8 cellular contexts compared by ENCODE assay signal in genomic region chr19:18672606-18673337, GRCh38. TPM values are rescaled to one million over a fixed set of nuclear protein-coding genes. Genes with fewer than 3 reads are reported as not detected.
DNase-seq lines count a peak whose midpoint lies in the region; ATAC-seq and TF ChIP-seq lines count a peak whose summit lies in the region.

No MANE protein-coding gene starts in this region.

- CTCF ChIA-PET in OCI-LY7 (lab: Charles Lee; ENCODE audit: unreplicated experiment) = no interaction called here

- H3K9me2 ChIP-seq in OCI-LY7 (ENCODE audit: insufficient read depth, low read length) = no peaks in the 10 kb centered on the region

- H3K4me1 ChIP-seq in OCI-LY7 (ENCODE audit: insufficient read depth, low read length, poor library complexity, severe bottlenecking) = no peaks in the 10 kb centered on the region
- H3K4me1 ChIP-seq in esophagus (ENCODE audit: control insufficient read depth in 2 of 2, insufficient read depth in 2 of 2, low read length in 1 of 2) = peaks cover 2 to 4% of the 10 kb centered on the region in 2 donors
- peaks cover 0 to 55% (median 19%) of the 10 kb centered on the region in 4 donors for H3K4me1 ChIP-seq in tibial nerve

- H3K36me3 ChIP-seq in OCI-LY7 (ENCODE audit: insufficient read depth, low read length) (no peaks in the 10 kb centered on the region), esophagus (ENCODE audit: control insufficient read depth in 2 of 2, insufficient read depth in 2 of 2, low read length in 1 of 2) (peaks cover 0 to 18% of the 10 kb centered on the region in 2 donors), tibial nerve (peaks cover 0 to 37% (median 8%) of the 10 kb centered on the region in 3 donors)

- no peaks in the 10 kb centered on the region for H3K79me2 ChIP-seq in OCI-LY7 (ENCODE audit: insufficient read depth, low read depth, low read length)

- BruUV-seq in OCI-LY7 (replicated peaks; lab: Mats Ljungman, UMichigan) = no TSS peak

- no peaks in the 10 kb centered on the region for H3K27me3 ChIP-seq in esophagus (ENCODE audit: control insufficient read depth in 1 of 2, insufficient read depth in 2 of 2, low read length in 2 of 2)
- no peaks in the 10 kb centered on the region for H3K27me3 ChIP-seq in tibial nerve

- no peak for ATAC-seq in naive thymus-derived CD8-positive, alpha-beta T cell

- peaks cover 0 to 16% (median 7%) of the 10 kb centered on the region in 3 donors for H3K36me3 Mint-ChIP-seq in naive thymus-derived CD8-positive, alpha-beta T cell

- H3K27me3 Mint-ChIP-seq in naive thymus-derived CD8-positive, alpha-beta T cell = no peaks in the 10 kb centered on the region

- H3K4me3 ChIP-seq in OCI-LY7 (ENCODE audit: low read depth, low read length, poor library complexity, severe bottlenecking) (no peak overlapping the region), esophagus (ENCODE audit: low read depth in 1 of 2, low read length in 2 of 2) (no peak overlapping the region), tibial nerve (no peak overlapping the region)

- no peak for TF ChIP-seq POLR2A in tibial nerve (IDR thresholded peaks at IDR 0.05)

- no peak overlapping the region for H2AFZ ChIP-seq in OCI-LY7 (ENCODE audit: low read length)

- no peak overlapping the region for H3K27ac Mint-ChIP-seq in naive thymus-derived CD8-positive, alpha-beta T cell

- WGBS in esophagus, 2 donors = 41 to 48% methylated on average over 13 of the region's 13 CpGs
- whole genome bisulfite sequencing in tibial nerve, 2 donors = 42 to 45% methylated on average over 13 of the region's 13 CpGs

- peaks cover 0 to 9% (median 1%) of the 10 kb centered on the region in 4 donors for H3K4me1 Mint-ChIP-seq in naive thymus-derived CD8-positive, alpha-beta T cell

- H3K27ac ChIP-seq in OCI-LY7 (ENCODE audit: low read depth, low read length, poor library complexity, severe bottlenecking) (no peak overlapping the region), esophagus (ENCODE audit: low read depth in 2 of 2, low read length in 1 of 2) (peak overlapping the region; percentile 12 to 27), tibial nerve (peak overlapping the region in 2 of 4 donors; percentile 72 to 84)

- peak; percentile 38 for DNase-seq in EH (ENCODE audit: low read depth)
- DNase-seq in OCI-LY7 (ENCODE audit: low spot score) = peak; percentile 39
- DNase-seq in nucleus accumbens (lab: John Stamatoyannopoulos, UW) = peak in 44 of 56 donors; percentile 10 to 83 (median 42)
- no peak for DNase-seq in ecto neural progenitor cell (ENCODE audit: low spot score)
- no peak for DNase-seq in naive thymus-derived CD8-positive, alpha-beta T cell
- DNase-seq in tibial nerve (ENCODE audit: low spot score in 2 of 2) = no peak
- no peak for DNase-seq in mesenteric fat pad (ENCODE audit: low spot score)

- H3K4me3 Mint-ChIP-seq in naive thymus-derived CD8-positive, alpha-beta T cell = no peak overlapping the region

- no peaks in the 10 kb centered on the region for H3K9me3 ChIP-seq in OCI-LY7 (ENCODE audit: low read length)
- peaks cover 0 to 11% of the 10 kb centered on the region in 2 donors for H3K9me3 ChIP-seq in esophagus (ENCODE audit: control insufficient read depth in 2 of 2, insufficient read depth in 1 of 2, low read depth in 1 of 2, low read length in 1 of 2)
- H3K9me3 ChIP-seq in tibial nerve = no peaks in the 10 kb centered on the region

- no peaks in the 10 kb centered on the region for H4K20me1 ChIP-seq in OCI-LY7 (ENCODE audit: insufficient read depth, low read length)

- H3K9me3 Mint-ChIP-seq in naive thymus-derived CD8-positive, alpha-beta T cell = no peaks in the 10 kb centered on the region

- peak; percentile 67 for TF ChIP-seq CTCF in OCI-LY7 (conservative IDR thresholded peaks at IDR 0.05; ENCODE audit: low read length)
- TF ChIP-seq CTCF in tibial nerve (IDR thresholded peaks at IDR 0.05) = peak in 1 of 5 experiments; percentile 25

- POLR2A ChIA-PET in OCI-LY7 (lab: Charles Lee) = no interaction called here
- POLR2A ChIA-PET in naive thymus-derived CD8-positive, alpha-beta T cell (lab: Charles Lee) = interaction anchor here (0.5 to 0.7 kb wide), 3 partner anchors 32 to 85 kb away, joined by 3 to 4 read pairs (median 4); no protein-coding TSS in a partner anchor

- TF ChIP-seq EP300 in tibial nerve (IDR thresholded peaks at IDR 0.05) = peak in 1 of 2 donors; percentile 10

- no peak overlapping the region for H3K4me2 ChIP-seq in OCI-LY7 (ENCODE audit: low read length)

- intact Hi-C loops in OCI-LY7 (cut with micrococcal nuclease; ENCODE audit: unreplicated experiment) = loop anchor here (2.0 to 5.0 kb wide), 2 partner anchors 78 to 220 kb away; no protein-coding TSS in a partner anchor

RNA-seq across cellular contexts. Expression of gene CRTC1, which starts 10.7 kb away (rescaled TPM):
- 3.4 and 4.1 TPM in 2 replicates for total RNA-seq in OCI-LY7 (2014; rRNA removed; shearing (Covaris generic))
- total RNA-seq in OCI-LY7 (2022) = 10.0 and 10.3 TPM in 2 replicates
- polyA plus RNA-seq in esophagus = 1 to 10 TPM; 2.1 to 4.0 TPM
- 10 to 100 TPM; 24.2 to 25.7 TPM for total RNA-seq in naive thymus-derived CD8-positive, alpha-beta T cell
- 1 to 10 TPM; 1.2 to 2.0 (median 1.9) TPM for polyA plus RNA-seq in naive thymus-derived CD8-positive, alpha-beta T cell
- total RNA-seq in tibial nerve = 1 to 10 TPM; 4.0 to 7.8 (median 6.7) TPM
- 13.9 TPM for total RNA-seq in mesenteric fat pad

RNA-seq across cellular contexts. Expression of gene KLHL26, which starts 35.9 kb away (rescaled TPM):
- 0.75 and 1.0 TPM in 2 replicates for total RNA-seq in OCI-LY7 (2014; rRNA removed; shearing (Covaris generic))
- total RNA-seq in OCI-LY7 (2022) (7.9 and 8.9 TPM in 2 replicates), tibial nerve (10 to 100 TPM; 12.9 to 38.4 (median 15.1) TPM), mesenteric fat pad (17.1 TPM)
- polyA plus RNA-seq in esophagus = 1 to 10 TPM; 1.8 to 2.0 TPM
- 10 to 100 TPM; 12.1 to 13.9 TPM for total RNA-seq in naive thymus-derived CD8-positive, alpha-beta T cell
- 1 to 10 TPM; 3.3 to 5.7 (median 5.3) TPM for polyA plus RNA-seq in naive thymus-derived CD8-positive, alpha-beta T cell

Comparison
In these comparisons a context has a peak if more than half of its experiments do, and no peak if none do; other contexts are left out.
1. DNase-seq: peak in EH (single experiment), OCI-LY7 (single experiment) and nucleus accumbens (44 of 56); none in ecto neural progenitor cell (single experiment), naive thymus-derived CD8-positive, alpha-beta T cell (0 of 10), tibial nerve (0 of 2) and mesenteric fat pad (single experiment).